ENCODE assay signal across 1 cellular context in genomic region chr4:128800305-128800704, GRCh38.
TF ChIP-seq lines count a peak whose summit lies in the region.

No MANE protein-coding gene starts in this region.

TF ChIP-seq in H1, 55 proteins besides CTCF, POLR2A, EP300 and RAD21 (continued from another document):
- no peak for TF ChIP-seq NANOG (IDR thresholded peaks at IDR 0.05; ENCODE audit: insufficient read depth, low read depth, low read length, poor library complexity, severe bottlenecking)
- TF ChIP-seq USF2 (IDR thresholded peaks at IDR 0.05; ENCODE audit: low read length), result no peak
- no peak for TF ChIP-seq CBX5 (IDR thresholded peaks at IDR 0.05; ENCODE audit: low read depth, low read length)
